Comparison of ENCODE assay signal across 9 cellular contexts in the genomic region with DNA sequence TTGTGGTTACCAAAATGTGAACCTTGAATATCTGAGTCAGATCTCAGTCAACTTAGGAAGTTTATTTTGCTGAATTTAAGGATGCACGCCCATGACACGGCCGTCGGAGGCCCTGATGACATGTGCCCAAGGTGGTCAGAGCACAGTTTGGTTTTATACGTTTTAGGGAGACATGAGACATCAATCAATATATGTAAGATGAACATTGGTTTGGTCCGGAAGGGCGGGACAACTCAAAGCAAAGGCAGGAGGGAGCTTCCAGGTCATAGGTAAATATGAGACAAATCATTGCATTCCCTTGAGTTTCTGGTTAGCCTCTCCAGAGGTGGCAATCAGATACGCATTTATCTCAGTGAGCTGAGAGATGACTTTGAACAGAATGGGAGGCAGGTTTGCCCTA. TPM values are rescaled to one million over a fixed set of nuclear protein-coding genes. Genes with fewer than 3 reads are reported as not detected.
A peak's percentile ranks its signal among the peaks of the same experiment; 100 is the strongest.
DNase-seq lines count a peak whose midpoint lies in the region; ATAC-seq and TF ChIP-seq lines count a peak whose summit lies in the region.
"Had no signal": no experiment of that assay in that cellular context is flagged by ENCODE, and none has a peak within 500 bp of the region (broad histone marks: within the 10 kb centered on the region; RNA-seq: fewer than 3 reads in every experiment).

No MANE protein-coding gene starts in this region.

- no peak for ATAC-seq in left cardiac atrium

- no peak overlapping the region for H3K23ac ChIP-seq in mesendoderm (ENCODE audit: low read length)

- peaks cover 9% of the 10 kb centered on the region for H3K79me1 ChIP-seq in mesendoderm (ENCODE audit: low read length)

- H3K56ac ChIP-seq in mesendoderm (ENCODE audit: low read length), result no peak overlapping the region

- H3K4me2 ChIP-seq in mesendoderm (ENCODE audit: low read length), result no peak overlapping the region

- DNase-seq in left ventricle myocardium inferior (no peak), left cardiac atrium (no peak), mesendoderm (no peak), COLO668 (lab: John Stamatoyannopoulos, UW; ENCODE audit: unreplicated experiment) (no peak), SW 1271 (lab: John Stamatoyannopoulos, UW) (no peak), inferior parietal cortex (ENCODE audit: extremely low spot score) (no peak)
- DNase-seq: NCI-H1048 had no signal

- H3K36me3 ChIP-seq in left ventricle myocardium inferior (no peaks in the 10 kb centered on the region), mesendoderm (ENCODE audit: control insufficient read depth, insufficient read depth, low read length) (no peaks in the 10 kb centered on the region), urinary bladder (ENCODE audit: insufficient read depth) (no peaks in the 10 kb centered on the region)

- no peak for TF ChIP-seq CTCF in left ventricle myocardium inferior (IDR thresholded peaks at IDR 0.05; ENCODE audit: borderline replicate concordance)

- H3K27ac ChIP-seq in left ventricle myocardium inferior (replicated peaks) (peak overlapping the region; percentile 99), angular gyrus (ENCODE audit: low read depth, low read length) (peak overlapping the region; percentile 98), mesendoderm (ENCODE audit: low read depth, low read length) (no peak overlapping the region), urinary bladder (ENCODE audit: low read depth) (peak overlapping the region; percentile 92)

- H3K9ac ChIP-seq in mesendoderm (ENCODE audit: low read length), result peak overlapping the region; percentile 77

- no peak overlapping the region for H2BK15ac ChIP-seq in mesendoderm (replicated peaks; ENCODE audit: low read depth)

- peaks cover 5% of the 10 kb centered on the region for H3K79me2 ChIP-seq in mesendoderm (ENCODE audit: control insufficient read depth, insufficient read depth, low read length)

- H2AK5ac ChIP-seq in mesendoderm (ENCODE audit: low read length), result no peak overlapping the region

- peak overlapping the region; percentile 96 for H4K8ac ChIP-seq in mesendoderm (ENCODE audit: low read depth, low read length)

- H3K4me3 ChIP-seq in left ventricle myocardium inferior (peak overlapping the region; percentile 95), mesendoderm (ENCODE audit: low read length) (no peak overlapping the region), urinary bladder (ENCODE audit: low read depth, low read length) (no peak overlapping the region)

- H3K27me3 ChIP-seq in left ventricle myocardium inferior (ENCODE audit: low read depth) (no peaks in the 10 kb centered on the region), mesendoderm (ENCODE audit: insufficient read depth, low read length, poor library complexity) (no peaks in the 10 kb centered on the region)

- H3K4ac ChIP-seq in mesendoderm (ENCODE audit: low read depth, low read length), result no peak overlapping the region

- H3K9me3 ChIP-seq in left ventricle myocardium inferior (replicated peaks), result no peaks in the 10 kb centered on the region

- no peak overlapping the region for H4K5ac ChIP-seq in mesendoderm (ENCODE audit: low read length)

- peaks cover 47% of the 10 kb centered on the region for H3K4me1 ChIP-seq in left ventricle myocardium inferior
- no peaks in the 10 kb centered on the region for H3K4me1 ChIP-seq in mesendoderm (ENCODE audit: control insufficient read depth, low read depth, low read length)
- H3K4me1 ChIP-seq in urinary bladder (ENCODE audit: insufficient read depth), result no peaks in the 10 kb centered on the region

- intact Hi-C loops in left ventricle myocardium inferior (cut with micrococcal nuclease) (no loop called here), left cardiac atrium (cut with DNase I) (no loop called here)

- no peak overlapping the region for H2BK5ac ChIP-seq in mesendoderm (ENCODE audit: low read length)

- no peak overlapping the region for H3K18ac ChIP-seq in mesendoderm (ENCODE audit: low read length)

- peak overlapping the region; percentile 39 for H2BK120ac ChIP-seq in mesendoderm (ENCODE audit: low read depth, low read length)

- WGBS in mesendoderm (ENCODE audit: extremely low coverage, insufficient coverage, low lambda C conversion rate), result no CpG with 5 or more reads among the region's 8 CpGs
- 82% methylated on average over 8 of the region's 8 CpGs for WGBS in urinary bladder

RNA-seq across cellular contexts. Expression of a gene that starts 1.0 kb away (rescaled TPM):
- total RNA-seq in left ventricle myocardium inferior, result 56.4 TPM
- total RNA-seq in left cardiac atrium, result 10 to 100 TPM; 60.2 to 67.9 TPM
- polyA plus RNA-seq in mesendoderm (2013, experiment 1 of 2), result 27.8 TPM
- 28.0 TPM for polyA plus RNA-seq in mesendoderm (2013, experiment 2 of 2)
- total RNA-seq in urinary bladder, result 122 TPM
- 145 TPM for polyA plus RNA-seq in urinary bladder

RNA-seq across cellular contexts. Expression of a gene that starts 29.5 kb away (rescaled TPM):
- 2.8 TPM for total RNA-seq in left ventricle myocardium inferior
- 10 to 100 TPM; 12.8 to 41.0 TPM for total RNA-seq in left cardiac atrium
- polyA plus RNA-seq in mesendoderm (2013, experiment 1 of 2), result 0.35 TPM
- 0.18 TPM for polyA plus RNA-seq in mesendoderm (2013, experiment 2 of 2)
- total RNA-seq in urinary bladder, result 31.9 TPM
- 12.4 TPM for polyA plus RNA-seq in urinary bladder
